In the genomic region with DNA sequence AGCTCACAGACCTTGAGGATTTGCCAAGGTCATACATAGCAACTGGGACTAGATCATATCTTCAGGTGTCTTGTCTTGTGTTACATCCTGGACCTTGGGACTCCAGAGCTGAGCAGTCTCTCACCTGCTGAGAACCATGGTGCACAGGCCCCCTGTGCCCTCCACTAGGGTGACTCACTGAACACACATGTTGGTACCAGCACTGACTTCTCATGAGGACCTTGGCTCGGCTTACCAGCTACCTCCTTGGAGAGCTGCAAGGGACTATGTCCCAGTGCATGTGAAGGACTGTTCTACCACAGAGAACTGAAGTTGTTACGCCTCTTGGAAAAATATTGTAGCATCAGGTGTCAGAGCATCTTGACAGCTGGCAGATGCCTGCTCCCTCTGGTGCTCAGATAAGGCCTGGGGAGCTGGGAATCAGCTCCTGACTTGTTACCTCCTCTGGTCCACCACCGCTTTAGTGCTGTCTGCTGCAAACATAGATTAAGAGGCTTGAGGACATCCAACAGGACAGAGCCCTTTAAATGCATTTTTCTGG, we compare ENCODE assay signal across 21 cellular contexts.
DNase-seq lines count a peak whose midpoint lies in the region; ATAC-seq and TF ChIP-seq lines count a peak whose summit lies in the region.
"Had no signal": no experiment of that assay in that cellular context is flagged by ENCODE, and none has a peak within 500 bp of the region (broad histone marks: within the 10 kb centered on the region; RNA-seq: fewer than 3 reads in every experiment).

No MANE protein-coding gene starts in this region.

- H3K18ac ChIP-seq in neuronal stem cell (ENCODE audit: low read length): peak overlapping the region; percentile 64

- peaks cover 4% of the 10 kb centered on the region for H3K36me3 ChIP-seq in PC-3 (ENCODE audit: low read depth, low read length)
- H3K36me3 ChIP-seq in heart right ventricle: peaks cover 0 to 94% (median 35%) of the 10 kb centered on the region in 9 donors
- peaks cover 2 to 52% of the 10 kb centered on the region in 2 donors for H3K36me3 ChIP-seq in neuronal stem cell (replicated peaks in 1 of 2; ENCODE audit: control insufficient read depth in 2 of 2, insufficient read depth in 2 of 2, low read length in 2 of 2)
- no peaks in the 10 kb centered on the region for H3K36me3 ChIP-seq in GM23338 (ENCODE audit: insufficient read depth)
- H3K36me3 ChIP-seq: HAP-1 had no signal

- no peak for TF ChIP-seq CTCF in PC-3 (conservative IDR thresholded peaks at IDR 0.05; ENCODE audit: low read depth, low read length)
- TF ChIP-seq CTCF in heart right ventricle (IDR thresholded peaks at IDR 0.05): no peak
- no peak for TF ChIP-seq CTCF in GM23338 (conservative IDR thresholded peaks at IDR 0.05; ENCODE audit: low read depth in 2 of 2)
- no peak for TF ChIP-seq CTCF in RWPE1 (conservative IDR thresholded peaks at IDR 0.05; ENCODE audit: low read depth)

- H3K9ac ChIP-seq in PC-3 (ENCODE audit: low read length): no peak overlapping the region
- H3K9ac ChIP-seq in neuronal stem cell (ENCODE audit: low read depth, low read length, poor library complexity): no peak overlapping the region
- H3K9ac ChIP-seq: SK-N-SH had no signal

- H3K27me3 Mint-ChIP-seq in GM23338 (ENCODE audit: insufficient read depth, low read depth, poor library complexity): peaks cover 59% of the 10 kb centered on the region
- H3K27me3 Mint-ChIP-seq: B cell had no signal

- H3K27ac Mint-ChIP-seq in GM23338: no peak overlapping the region
- H3K27ac Mint-ChIP-seq: B cell had no signal

- no peaks in the 10 kb centered on the region for H3K79me1 ChIP-seq in neuronal stem cell (ENCODE audit: low read depth, low read length)

- H2BK5ac ChIP-seq in neuronal stem cell (ENCODE audit: low read length): no peak overlapping the region

- CTCF ChIA-PET in PC-3 (lab: Charles Lee): no interaction called here
- CTCF ChIA-PET in RWPE1 (lab: Yijun Ruan, JAX): interaction anchor here (0.5 kb wide), 1 partner anchor 124 kb away, joined by 5 read pairs; no protein-coding TSS in a partner anchor

- no peak overlapping the region for H3K23ac ChIP-seq in neuronal stem cell (ENCODE audit: low read depth, low read length, poor library complexity)

- H3K4me1 ChIP-seq in PC-3 (ENCODE audit: insufficient read depth, low read length) (no peaks in the 10 kb centered on the region), heart right ventricle (peaks cover 0 to 28% (median 3%) of the 10 kb centered on the region in 9 donors), neuronal stem cell (ENCODE audit: control insufficient read depth in 2 of 2, insufficient read depth in 1 of 2, low read depth in 1 of 2, low read length in 2 of 2) (peaks cover 24 to 26% of the 10 kb centered on the region in 2 donors), GM23338 (ENCODE audit: insufficient read depth) (peaks cover 13% of the 10 kb centered on the region)
- H3K4me1 ChIP-seq: Peyer's patch had no signal

- H3K4me3 Mint-ChIP-seq in GM23338: no peak overlapping the region
- H3K4me3 Mint-ChIP-seq: B cell had no signal

- peak overlapping the region; percentile 51 for H2AK5ac ChIP-seq in neuronal stem cell (ENCODE audit: low read depth, low read length)

- POLR2A ChIA-PET in PC-3 (lab: Charles Lee; ENCODE audit: unreplicated experiment) (no interaction called here), RWPE1 (lab: Yijun Ruan, JAX; ENCODE audit: low non-redundant PET) (no interaction called here)

- no TSS peak for BruUV-seq in PC-3 (replicated peaks; lab: Mats Ljungman, UMichigan)

- H3K14ac ChIP-seq in neuronal stem cell (ENCODE audit: low read length): no peak overlapping the region

- no peak overlapping the region for H4K91ac ChIP-seq in neuronal stem cell (ENCODE audit: low read depth, low read length, poor library complexity)

- peak; percentile 49; the same call in 1 of the 2 replicates for ATAC-seq in PC-3
- ATAC-seq in heart right ventricle: peak in 5 of 8 donors; percentile 18 to 36 (median 28)
- ATAC-seq in GM23338: no peak

- H3K4me1 Mint-ChIP-seq in GM23338: peaks cover 24% of the 10 kb centered on the region

- WGBS in heart right ventricle, 2 donors: 69 to 71% methylated on average over 3 of the region's 3 CpGs
- WGBS in neuronal stem cell (ENCODE audit: extremely low coverage in 2 of 2, insufficient read length in 2 of 2, insufficient replicate concordance in 1 of 2), 2 donors: no CpG with 5 or more reads among the region's 3 CpGs

- H2AFZ ChIP-seq in PC-3 (ENCODE audit: low read length): no peak overlapping the region
- H2AFZ ChIP-seq in neuronal stem cell (ENCODE audit: low read length): no peak overlapping the region
- H2AFZ ChIP-seq in GM23338: no peak overlapping the region

- H3K9me3 ChIP-seq in PC-3 (ENCODE audit: low read length) (no peaks in the 10 kb centered on the region), heart right ventricle (no peaks in the 10 kb centered on the region), neuronal stem cell (replicated peaks in 1 of 2; ENCODE audit: control insufficient read depth in 2 of 2, insufficient read depth in 1 of 2, low read depth in 1 of 2, low read length in 2 of 2) (peaks cover 5% of the 10 kb centered on the region in 2 donors)
- H3K9me3 ChIP-seq: HAP-1, Peyer's patch, SK-N-SH had no signal

- no peaks in the 10 kb centered on the region for H3K27me3 ChIP-seq in PC-3 (ENCODE audit: low read length)
- no peaks in the 10 kb centered on the region for H3K27me3 ChIP-seq in heart right ventricle
- no peaks in the 10 kb centered on the region for H3K27me3 ChIP-seq in neuronal stem cell (ENCODE audit: control insufficient read depth in 3 of 3, insufficient read depth in 3 of 3, low read depth in 1 of 3, low read length in 3 of 3)
- H3K27me3 ChIP-seq in GM23338 (ENCODE audit: insufficient read depth): peaks cover 67% of the 10 kb centered on the region
- H3K27me3 ChIP-seq: Peyer's patch had no signal

- intact Hi-C loops in PC-3 (cut with micrococcal nuclease): no loop called here
- intact Hi-C loops in heart right ventricle (cut with DNase I): no loop called here

- H3K4ac ChIP-seq in neuronal stem cell (ENCODE audit: low read length): no peak overlapping the region

- H4K20me1 ChIP-seq in PC-3 (ENCODE audit: low read length): no peaks in the 10 kb centered on the region
- H4K20me1 ChIP-seq in GM23338 (replicated peaks; ENCODE audit: insufficient read depth): peaks cover 3% of the 10 kb centered on the region

- no peak overlapping the region for H2BK120ac ChIP-seq in neuronal stem cell (ENCODE audit: low read depth, low read length)

- H2BK15ac ChIP-seq in neuronal stem cell (ENCODE audit: low read length): peak overlapping the region; percentile 69

- no peaks in the 10 kb centered on the region; the same call in 2 of the 3 replicates for H3K36me3 Mint-ChIP-seq in GM23338 (ENCODE audit: low read depth)

- no peak overlapping the region for H3K4me3 ChIP-seq in PC-3 (ENCODE audit: low read length)
- H3K4me3 ChIP-seq in heart right ventricle: no peak overlapping the region
- H3K4me3 ChIP-seq in neuronal stem cell (ENCODE audit: low read length in 2 of 2): no peak overlapping the region
- no peak overlapping the region for H3K4me3 ChIP-seq in GM23338
- H3K4me3 ChIP-seq: HAP-1, Peyer's patch had no signal

- H3K4me2 ChIP-seq in PC-3 (ENCODE audit: low read length) (no peak overlapping the region), neuronal stem cell (ENCODE audit: insufficient read depth, low read length, poor library complexity, severe bottlenecking) (no peak overlapping the region), GM23338 (no peak overlapping the region)
- H3K4me2 ChIP-seq: SK-N-SH had no signal

- peak; percentile 20 for DNase-seq in DMS79 (lab: John Stamatoyannopoulos, UW)
- no peak for DNase-seq in DMS79 treated with DMSO at 0.1 percent for 48 hours (lab: John Stamatoyannopoulos, UW)
- peak; percentile 6 for DNase-seq in PC-3
- no peak for DNase-seq in heart right ventricle
- no peak for DNase-seq in neuronal stem cell (ENCODE audit: low spot score)
- DNase-seq in GM23338 (ENCODE audit: low spot score): no peak
- DNase-seq in RWPE1 (ENCODE audit: low spot score): no peak
- DNase-seq in stimulated activated CD4-positive, alpha-beta T cell treated with anti-CD3 and anti-CD28 coated beads, Interleukin-2, amount 100 ng/mL, for 48 hours: no peak
- DNase-seq: COR-L47, DMS153, IMR-90, Karpas-422, NCI-H1417 treated with DMSO at 0.1 percent for 48 hours, NCI-H2029, NCI-H446 treated with DMSO at 0.1 percent for 48 hours, NCI-H69, Peyer's patch, SHP77 treated with DMSO at 0.1 percent for 48 hours, SK-N-SH had no signal

- no peaks in the 10 kb centered on the region for H3K79me2 ChIP-seq in PC-3 (ENCODE audit: low read length)
- no peaks in the 10 kb centered on the region for H3K79me2 ChIP-seq in GM23338 (replicated peaks; ENCODE audit: insufficient read depth)

- no peaks in the 10 kb centered on the region; the same call in 2 of the 3 replicates for H3K9me3 Mint-ChIP-seq in GM23338

- no peak overlapping the region for H4K8ac ChIP-seq in neuronal stem cell (ENCODE audit: low read depth, low read length)

- no peak overlapping the region for H3K27ac ChIP-seq in PC-3 (ENCODE audit: low read length)
- H3K27ac ChIP-seq in heart right ventricle: no peak overlapping the region
- no peak overlapping the region for H3K27ac ChIP-seq in neuronal stem cell (replicated peaks; ENCODE audit: low read length)
- no peak overlapping the region for H3K27ac ChIP-seq in GM23338 (ENCODE audit: low read depth)
- no peak overlapping the region for H3K27ac ChIP-seq in RWPE1
- H3K27ac ChIP-seq: Peyer's patch had no signal

- no peak overlapping the region for H2BK12ac ChIP-seq in neuronal stem cell (ENCODE audit: low read length)

- H3K9me2 ChIP-seq in PC-3 (replicated peaks; ENCODE audit: low read length): no peaks in the 10 kb centered on the region
- H3K9me2 ChIP-seq in GM23338 (ENCODE audit: insufficient read depth): no peaks in the 10 kb centered on the region
- H3K9me2 ChIP-seq: SK-N-SH had no signal

- H3F3A ChIP-seq in PC-3 (ENCODE audit: low read length, unreplicated experiment) (no peaks in the 10 kb centered on the region), GM23338 (replicated peaks; ENCODE audit: low read depth) (no peaks in the 10 kb centered on the region)

TF ChIP-seq in GM23338, 12 proteins besides CTCF, POLR2A, EP300 and RAD21 (continues in another document):
- TF ChIP-seq CREB1 (CRISPR knock-in tag; IDR thresholded peaks at IDR 0.05; ENCODE audit: low read depth): no peak
- TF ChIP-seq STAT1 (IDR thresholded peaks at IDR 0.05; ENCODE audit: unreplicated experiment): no peak
- TF ChIP-seq JUNB (IDR thresholded peaks at IDR 0.05; ENCODE audit: unreplicated experiment): no peak
- TF ChIP-seq POLR2AphosphoS5 (IDR thresholded peaks at IDR 0.05; ENCODE audit: low read depth): no peak
- TF ChIP-seq, protein P1, sequence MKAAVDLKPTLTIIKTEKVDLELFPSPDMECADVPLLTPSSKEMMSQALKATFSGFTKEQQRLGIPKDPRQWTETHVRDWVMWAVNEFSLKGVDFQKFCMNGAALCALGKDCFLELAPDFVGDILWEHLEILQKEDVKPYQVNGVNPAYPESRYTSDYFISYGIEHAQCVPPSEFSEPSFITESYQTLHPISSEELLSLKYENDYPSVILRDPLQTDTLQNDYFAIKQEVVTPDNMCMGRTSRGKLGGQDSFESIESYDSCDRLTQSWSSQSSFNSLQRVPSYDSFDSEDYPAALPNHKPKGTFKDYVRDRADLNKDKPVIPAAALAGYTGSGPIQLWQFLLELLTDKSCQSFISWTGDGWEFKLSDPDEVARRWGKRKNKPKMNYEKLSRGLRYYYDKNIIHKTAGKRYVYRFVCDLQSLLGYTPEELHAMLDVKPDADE (IDR thresholded peaks at IDR 0.05): no peak

Comparison
In these comparisons a context has a peak if more than half of its experiments do, and no peak if none do; other contexts are left out.
1. DNase-seq: peak in DMS79 (single experiment) and PC-3 (single experiment); none in DMS79 treated with DMSO at 0.1 percent for 48 hours (single experiment), heart right ventricle (0 of 2), neuronal stem cell (single experiment), GM23338 (single experiment), RWPE1 (single experiment) and stimulated activated CD4-positive, alpha-beta T cell treated with anti-CD3 and anti-CD28 coated beads, Interleukin-2, amount 100 ng/mL, for 48 hours (0 of 2).